Comparison of ENCODE assay signal across 8 cellular contexts in genomic region chr4:173252024-173252935, GRCh38.
A peak's percentile ranks its signal among the peaks of the same experiment; 100 is the strongest.
DNase-seq lines count a peak whose midpoint lies in the region; ATAC-seq, FAIRE-seq and TF ChIP-seq lines count a peak whose summit lies in the region.

No MANE protein-coding gene starts in this region.

- H3K27ac ChIP-seq in endodermal cell (ENCODE audit: low read depth, low read length), result no peak overlapping the region
- H3K27ac ChIP-seq in WERI-Rb-1, result no peak overlapping the region

- no peaks in the 10 kb centered on the region for H3K27me3 ChIP-seq in Caco-2 (replicated peaks; ENCODE audit: control insufficient read depth, insufficient read depth, low read length)
- no peaks in the 10 kb centered on the region for H3K27me3 ChIP-seq in endodermal cell (ENCODE audit: control insufficient read depth, insufficient read depth, low read length, poor library complexity, severe bottlenecking)
- no peaks in the 10 kb centered on the region for H3K27me3 ChIP-seq in WERI-Rb-1 (ENCODE audit: insufficient read depth, low read depth, severe bottlenecking)

- no TSS peak for BruUV-seq in Caco-2 (replicated peaks; lab: Mats Ljungman, UMichigan)

- H3K9me3 Mint-ChIP-seq in Caco-2 (ENCODE audit: unreplicated experiment) (no peaks in the 10 kb centered on the region), endodermal cell (no peaks in the 10 kb centered on the region)

- H3K27me3 Mint-ChIP-seq in Caco-2 (ENCODE audit: insufficient read depth, unreplicated experiment) (no peaks in the 10 kb centered on the region), endodermal cell (ENCODE audit: insufficient read depth) (no peaks in the 10 kb centered on the region)

- no peaks in the 10 kb centered on the region for H3K9me3 ChIP-seq in Caco-2
- H3K9me3 ChIP-seq in endodermal cell (ENCODE audit: control insufficient read depth, low read length), result no peaks in the 10 kb centered on the region
- no peaks in the 10 kb centered on the region for H3K9me3 ChIP-seq in WERI-Rb-1 (ENCODE audit: severe bottlenecking)

- peak; percentile 97 for ATAC-seq in HG03139 (IDR thresholded peaks at IDR 0.05; ENCODE audit: unreplicated experiment)

- 93 to 97% methylated on average over 5 to 6 of the region's 6 CpGs for WGBS in endodermal cell (ENCODE audit: insufficient coverage in 1 of 2, insufficient read length in 1 of 2), 2 experiments

- H3K36me3 ChIP-seq in Caco-2 (ENCODE audit: control insufficient read depth, insufficient read depth, low read length) (no peaks in the 10 kb centered on the region), endodermal cell (ENCODE audit: control insufficient read depth, insufficient read depth, low read length) (peaks cover 4% of the 10 kb centered on the region), WERI-Rb-1 (peaks cover 4% of the 10 kb centered on the region; the same call in 1 of the 2 replicates)

- no peak overlapping the region for H3K4me3 Mint-ChIP-seq in Caco-2 (ENCODE audit: unreplicated experiment)
- H3K4me3 Mint-ChIP-seq in endodermal cell, result no peak overlapping the region

- no peaks in the 10 kb centered on the region for H3K4me1 ChIP-seq in Caco-2
- no peaks in the 10 kb centered on the region for H3K4me1 ChIP-seq in endodermal cell (ENCODE audit: control insufficient read depth, insufficient read depth, low read length)

- CTCF ChIA-PET in Caco-2 (lab: Charles Lee), result interaction anchor here (0.5 kb wide), 1 partner anchor 13 kb away, joined by 5 read pairs; no protein-coding TSS in a partner anchor

- peak overlapping the region; percentile 0 for H3K27ac Mint-ChIP-seq in Caco-2 (ENCODE audit: unreplicated experiment)
- no peak overlapping the region for H3K27ac Mint-ChIP-seq in endodermal cell

- intact Hi-C loops in Caco-2 (cut with micrococcal nuclease; ENCODE audit: unreplicated experiment), result no loop called here

- H3K4me1 Mint-ChIP-seq in Caco-2 (ENCODE audit: low read depth, unreplicated experiment) (no peaks in the 10 kb centered on the region), endodermal cell (peaks cover 2% of the 10 kb centered on the region)

- DNase-seq in Caco-2 (peak; percentile 32 to 46), GM19239 (ENCODE audit: insufficient read length, low spot score) (no peak), NCI-H446 treated with DMSO at 0.1 percent for 48 hours (lab: John Stamatoyannopoulos, UW) (peak; percentile 90), brain pericyte (ENCODE audit: low read depth, low spot score) (peak; percentile 98), medulla oblongata (ENCODE audit: extremely low spot score) (peak; percentile 61), endodermal cell (no peak), WERI-Rb-1 (no peak)

- H3K9ac ChIP-seq in endodermal cell (ENCODE audit: extremely low read depth, low read length, poor library complexity, severe bottlenecking), result no peak overlapping the region

- H3K4me3 ChIP-seq in Caco-2 (ENCODE audit: low read depth, low read length), result no peak overlapping the region
- no peak overlapping the region for H3K4me3 ChIP-seq in endodermal cell (ENCODE audit: low read length)
- no peak overlapping the region for H3K4me3 ChIP-seq in WERI-Rb-1 (ENCODE audit: low read depth, low read length)

- TF ChIP-seq CTCF in Caco-2 (IDR thresholded peaks at IDR 0.05; ENCODE audit: insufficient read depth in 1 of 2, low read depth in 1 of 2, low read length in 1 of 2, severe bottlenecking in 1 of 2, unreplicated experiment in 1 of 2) (no peak), endodermal cell (conservative IDR thresholded peaks at IDR 0.05) (no peak), WERI-Rb-1 (IDR thresholded peaks at IDR 0.05; ENCODE audit: low read depth, low read length) (no peak)

- peak; percentile 86 for FAIRE-seq in GM19239 (lab: Jason Lieb, UNC)

- H3K36me3 Mint-ChIP-seq in Caco-2 (ENCODE audit: insufficient read depth, unreplicated experiment), result no peaks in the 10 kb centered on the region
- H3K36me3 Mint-ChIP-seq in endodermal cell (ENCODE audit: low read depth), result peaks cover 5% of the 10 kb centered on the region

- POLR2A ChIA-PET in Caco-2 (lab: Charles Lee), result no interaction called here

Comparison
In these comparisons a context has a peak if more than half of its experiments do, and no peak if none do; other contexts are left out.
1. DNase-seq: peak in Caco-2 (2 of 2), NCI-H446 treated with DMSO at 0.1 percent for 48 hours (single experiment), brain pericyte (single experiment) and medulla oblongata (single experiment); none in GM19239 (single experiment), endodermal cell (single experiment) and WERI-Rb-1 (single experiment).